In genomic region chr7:135748770-135749169, GRCh38 we compare ENCODE assay signal across 2 cellular contexts.
TF ChIP-seq lines count a peak whose summit lies in the region.

Gene FAM180A (minus strand): TSS chr7:135748813. CDS start chr7:135748580, 233 bp downstream.

TF ChIP-seq in K562, 482 proteins besides CTCF, POLR2A, EP300 and RAD21 (continued from another document):
- TF ChIP-seq JUND (IDR thresholded peaks at IDR 0.05; ENCODE audit: borderline replicate concordance, low read depth, low read length) = peak; percentile 9; the same call in 1 of the 2 replicates
- no peak for TF ChIP-seq JUND (tag; IDR thresholded peaks at IDR 0.05; ENCODE audit: borderline replicate concordance, low read depth, low read length)
- no peak for TF ChIP-seq PRMT5 (CRISPR knock-in tag; IDR thresholded peaks at IDR 0.05)
- TF ChIP-seq TCF15 (CRISPR knock-in tag; IDR thresholded peaks at IDR 0.05) = no peak
- peak; percentile 64 for TF ChIP-seq FOSL1 (tag; conservative IDR thresholded peaks at IDR 0.05)
- TF ChIP-seq NEUROD1 (IDR thresholded peaks at IDR 0.05; ENCODE audit: borderline replicate concordance, low read depth, low read length, partially characterized antibody) = no peak
- TF ChIP-seq MYBL2 (IDR thresholded peaks at IDR 0.05; ENCODE audit: low read depth) = no peak
- TF ChIP-seq MYBL2 (CRISPR knock-in tag; IDR thresholded peaks at IDR 0.05; ENCODE audit: borderline replicate concordance) = no peak
- TF ChIP-seq SPI1 (IDR thresholded peaks at IDR 0.05; ENCODE audit: borderline replicate concordance, low read depth, low read length) = 0 out of 2 replicates have a peak, but pooled peaks have one; percentile 5

TF ChIP-seq in SK-N-SH, 30 proteins besides CTCF, POLR2A, EP300 and RAD21 (continued from another document):
- TF ChIP-seq IRF3 (IDR thresholded peaks at IDR 0.05; ENCODE audit: low read depth, low read length) = no peak
- no peak for TF ChIP-seq GABPA (IDR thresholded peaks at IDR 0.05; ENCODE audit: low read depth)
- TF ChIP-seq FOXM1 (IDR thresholded peaks at IDR 0.05; ENCODE audit: low read depth) = no peak
- TF ChIP-seq MXI1 (IDR thresholded peaks at IDR 0.05; ENCODE audit: low read depth, low read length) = no peak
- TF ChIP-seq EZH2phosphoT487 (IDR thresholded peaks at IDR 0.05; ENCODE audit: borderline replicate concordance, low read depth) = no peak
- TF ChIP-seq FOXJ3 (CRISPR knock-in tag; IDR thresholded peaks at IDR 0.05) = no peak
- TF ChIP-seq PBX3 (IDR thresholded peaks at IDR 0.05) = no peak
- TF ChIP-seq CHD2 (IDR thresholded peaks at IDR 0.05; ENCODE audit: low read length, partially characterized antibody) = no peak
- TF ChIP-seq POLR2AphosphoS5 (IDR thresholded peaks at IDR 0.05; ENCODE audit: low read depth, low read length) = no peak
- TF ChIP-seq JUND (IDR thresholded peaks at IDR 0.05) = no peak
- TF ChIP-seq USF2 (IDR thresholded peaks at IDR 0.05; ENCODE audit: borderline replicate concordance, low read depth, low read length) = no peak
- no peak for TF ChIP-seq ELF1 (IDR thresholded peaks at IDR 0.05)
- TF ChIP-seq TAF1 (IDR thresholded peaks at IDR 0.05; ENCODE audit: borderline replicate concordance, low read depth, low read length) = no peak
